In the genomic region with DNA sequence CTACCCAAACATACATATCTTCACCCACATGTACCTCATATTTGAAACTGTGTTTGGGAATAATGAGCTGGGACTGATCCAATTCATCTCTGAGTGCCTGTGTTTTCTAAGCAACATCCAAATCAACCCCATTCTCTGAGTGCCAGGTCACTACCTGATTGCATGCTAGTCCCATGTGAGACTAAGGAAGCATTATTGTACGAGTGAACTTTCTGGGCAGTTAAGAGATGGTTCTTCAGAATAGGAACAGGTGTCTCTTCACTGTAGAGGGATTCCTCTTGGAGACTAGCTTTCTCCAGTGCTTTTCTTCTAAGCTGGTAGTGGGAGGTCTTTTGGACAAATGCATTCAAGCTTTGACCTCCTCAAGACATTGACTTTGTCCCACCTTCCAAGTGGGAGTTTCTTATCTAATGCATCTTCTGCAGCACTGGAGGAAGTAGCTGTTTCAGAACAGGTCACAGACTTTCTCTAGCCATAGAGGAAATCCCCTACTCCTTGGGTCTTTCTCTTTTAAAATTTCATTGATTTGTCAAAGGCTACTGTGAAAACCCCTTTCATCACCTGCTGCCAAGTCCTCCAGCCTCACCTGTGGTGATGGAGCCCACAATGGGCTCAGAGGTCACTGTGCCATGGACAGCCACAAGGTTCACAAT, we compare ENCODE assay signal across 9 cellular contexts.
DNase-seq lines count a peak whose midpoint lies in the region; ATAC-seq and TF ChIP-seq lines count a peak whose summit lies in the region.
"Had no signal": no experiment of that assay in that cellular context is flagged by ENCODE, and none has a peak within 500 bp of the region (broad histone marks: within the 10 kb centered on the region; RNA-seq: fewer than 3 reads in every experiment).

No MANE protein-coding gene starts in this region.

- peaks cover 12% of the 10 kb centered on the region for H3K4me1 Mint-ChIP-seq in stimulated activated naive CD8-positive, alpha-beta T cell treated with anti-CD3 and anti-CD28 coated beads, Interleukin-15, amount 100 ng/mL, for 72 hours

- peaks cover 57% of the 10 kb centered on the region for H3K27me3 Mint-ChIP-seq in stimulated activated naive CD8-positive, alpha-beta T cell treated with anti-CD3 and anti-CD28 coated beads, Interleukin-15, amount 100 ng/mL, for 72 hours

- in situ Hi-C loops in ACHN (cut with HindIII; ENCODE audit: low pct_ligation_motif_present, low pct_unique_long_range_greater_than_20kb, low sequenced_read_pairs) = no loop called here

- H3K4me3 Mint-ChIP-seq in stimulated activated naive CD8-positive, alpha-beta T cell treated with anti-CD3 and anti-CD28 coated beads, Interleukin-15, amount 100 ng/mL, for 72 hours = no peak overlapping the region

- CTCF ChIA-PET in HEK293T (lab: Yijun Ruan, JAX) = no interaction called here

- POLR2A ChIA-PET in HEK293T (lab: Yijun Ruan, JAX) = no interaction called here

- H3K9me3 Mint-ChIP-seq in stimulated activated naive CD8-positive, alpha-beta T cell treated with anti-CD3 and anti-CD28 coated beads, Interleukin-15, amount 100 ng/mL, for 72 hours = no peaks in the 10 kb centered on the region

- no peak for DNase-seq in stimulated activated naive CD8-positive, alpha-beta T cell treated with anti-CD3 and anti-CD28 coated beads, Interleukin-15, amount 100 ng/mL, for 72 hours
- no peak for DNase-seq in stimulated activated naive CD8-positive, alpha-beta T cell treated with anti-CD3 and anti-CD28 coated beads, Interleukin-15, Interleukin-2, amounts not matched to agents 100 U/mL and 50 U/mL, for 24 hours
- DNase-seq in cerebellar nuclear complex (lab: John Stamatoyannopoulos, UW) = no peak
- no peak for DNase-seq in activated effector memory CD4-positive, alpha-beta T cell treated with anti-CD3 and anti-CD28 coated beads, Interleukin-2, amount 50 U/mL, for 16 hours
- no peak for DNase-seq in ACHN
- DNase-seq in HEK293T (ENCODE audit: extremely low spot score) = no peak
- DNase-seq: aorta had no signal

- no peak overlapping the region for H3K27ac Mint-ChIP-seq in stimulated activated naive CD8-positive, alpha-beta T cell treated with anti-CD3 and anti-CD28 coated beads, Interleukin-15, amount 100 ng/mL, for 72 hours

- peak; percentile 69 for ATAC-seq in stimulated activated naive CD8-positive, alpha-beta T cell treated with anti-CD3 and anti-CD28 coated beads, Interleukin-15, amount 100 ng/mL, for 72 hours
- ATAC-seq in stimulated activated naive CD8-positive, alpha-beta T cell treated with anti-CD3 and anti-CD28 coated beads, Interleukin-15, Interleukin-2, amounts not matched to agents 100 U/mL and 50 U/mL, for 24 hours = no peak
- ATAC-seq in HG02571 (IDR thresholded peaks at IDR 0.05; ENCODE audit: unreplicated experiment) (peak; percentile 61), HG03175 (IDR thresholded peaks at IDR 0.05; ENCODE audit: unreplicated experiment) (peak; percentile 65)

TF ChIP-seq in HEK293T, 16 proteins besides CTCF, POLR2A, EP300 and RAD21:
- no peak for TF ChIP-seq TARDBP (IDR thresholded peaks at IDR 0.05)
- TF ChIP-seq FOXA1 (IDR thresholded peaks at IDR 0.05) = no peak
- no peak for TF ChIP-seq HDGF (IDR thresholded peaks at IDR 0.05; ENCODE audit: borderline replicate concordance)
- TF ChIP-seq NFRKB (IDR thresholded peaks at IDR 0.05) = no peak
- TF ChIP-seq ZNF384 (IDR thresholded peaks at IDR 0.05) = no peak
- no peak for TF ChIP-seq ARNT (IDR thresholded peaks at IDR 0.05)
- no peak for TF ChIP-seq BHLHE40 (IDR thresholded peaks at IDR 0.05; ENCODE audit: borderline replicate concordance)
- TF ChIP-seq SP1 (IDR thresholded peaks at IDR 0.05) = no peak
- TF ChIP-seq CTBP1 (IDR thresholded peaks at IDR 0.05; ENCODE audit: borderline replicate concordance) = no peak
- TF ChIP-seq L3MBTL2 (conservative IDR thresholded peaks at IDR 0.05) = no peak
- TF ChIP-seq LEF1 (IDR thresholded peaks at IDR 0.05; ENCODE audit: borderline replicate concordance) = no peak
- no peak for TF ChIP-seq ELF4 (IDR thresholded peaks at IDR 0.05)
- TF ChIP-seq, protein P1, sequence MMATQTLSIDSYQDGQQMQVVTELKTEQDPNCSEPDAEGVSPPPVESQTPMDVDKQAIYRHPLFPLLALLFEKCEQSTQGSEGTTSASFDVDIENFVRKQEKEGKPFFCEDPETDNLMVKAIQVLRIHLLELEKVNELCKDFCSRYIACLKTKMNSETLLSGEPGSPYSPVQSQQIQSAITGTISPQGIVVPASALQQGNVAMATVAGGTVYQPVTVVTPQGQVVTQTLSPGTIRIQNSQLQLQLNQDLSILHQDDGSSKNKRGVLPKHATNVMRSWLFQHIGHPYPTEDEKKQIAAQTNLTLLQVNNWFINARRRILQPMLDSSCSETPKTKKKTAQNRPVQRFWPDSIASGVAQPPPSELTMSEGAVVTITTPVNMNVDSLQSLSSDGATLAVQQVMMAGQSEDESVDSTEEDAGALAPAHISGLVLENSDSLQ (IDR thresholded peaks at IDR 0.05) = no peak
- no peak for TF ChIP-seq SUZ12 (IDR thresholded peaks at IDR 0.05)
- TF ChIP-seq FOXM1 (IDR thresholded peaks at IDR 0.05; ENCODE audit: borderline replicate concordance) = no peak
- TF ChIP-seq FOXK2 (IDR thresholded peaks at IDR 0.05) = no peak
